Comparison of ENCODE assay signal across 10 cellular contexts in the genomic region with DNA sequence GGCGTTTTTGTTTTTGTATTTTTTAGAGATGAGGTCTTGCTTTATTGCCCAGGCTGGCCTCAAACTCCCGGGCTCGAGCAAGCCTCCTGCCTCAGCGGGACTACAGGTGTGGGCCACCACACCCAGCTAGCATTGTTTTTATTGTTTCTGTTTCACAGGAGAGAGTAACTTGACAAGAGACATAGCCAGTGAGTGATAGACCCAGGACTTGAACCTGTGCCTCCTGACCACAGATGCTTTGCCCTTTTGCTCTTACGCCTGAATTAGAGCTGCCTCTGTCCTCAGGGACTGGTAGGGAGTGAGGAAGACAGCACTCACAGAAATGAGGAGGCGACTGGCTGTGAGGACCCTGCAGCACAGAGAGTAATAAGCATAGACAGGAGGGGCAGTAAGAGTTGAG. TPM values are rescaled to one million over a fixed set of nuclear protein-coding genes. Genes with fewer than 3 reads are reported as not detected.
A peak's percentile ranks its signal among the peaks of the same experiment; 100 is the strongest.
DNase-seq lines count a peak whose midpoint lies in the region; ATAC-seq lines count a peak whose summit lies in the region.
"Had no signal": no experiment of that assay in that cellular context is flagged by ENCODE, and none has a peak within 500 bp of the region (broad histone marks: within the 10 kb centered on the region; RNA-seq: fewer than 3 reads in every experiment).

No MANE protein-coding gene starts in this region.

- H3K4me1 Mint-ChIP-seq in T-helper 2 cell treated with Interferon-gamma antibody and Interleukin-4, amounts not matched to agents 5 μg/mL and 100 μg/mL, for 36 hours (ENCODE audit: low read depth) = peaks cover 58% of the 10 kb centered on the region
- peaks cover 61% of the 10 kb centered on the region for H3K4me1 Mint-ChIP-seq in stimulated activated naive CD8-positive, alpha-beta T cell treated with anti-CD3 and anti-CD28 coated beads, Interleukin-15, amount 100 ng/mL, for 72 hours

- intact Hi-C loops in posterior vena cava (cut with DNase I) = no loop called here

- peaks cover 63% of the 10 kb centered on the region for H3K36me3 Mint-ChIP-seq in T-helper 2 cell treated with Interferon-gamma antibody and Interleukin-4, amounts not matched to agents 5 μg/mL and 100 μg/mL, for 36 hours (ENCODE audit: low read depth)
- H3K36me3 Mint-ChIP-seq: neural progenitor cell had no signal

- DNase-seq in T-helper 2 cell treated with Interferon-gamma antibody and Interleukin-4, amounts not matched to agents 5 μg/mL and 100 μg/mL, for 36 hours (ENCODE audit: low spot score) = no peak
- no peak for DNase-seq in epithelial cell of prostate (ENCODE audit: low read depth, low spot score)
- DNase-seq in stimulated activated naive CD8-positive, alpha-beta T cell treated with anti-CD3 and anti-CD28 coated beads, Interleukin-15, amount 100 ng/mL, for 72 hours = no peak
- DNase-seq in posterior vena cava (ENCODE audit: low spot score) = no peak
- no peak for DNase-seq in foreskin melanocyte
- DNase-seq: effector CD8-positive, alpha-beta T cell; NCI-H1436 had no signal

- H3K9me3 Mint-ChIP-seq in T-helper 2 cell treated with Interferon-gamma antibody and Interleukin-4, amounts not matched to agents 5 μg/mL and 100 μg/mL, for 36 hours = no peaks in the 10 kb centered on the region
- no peaks in the 10 kb centered on the region for H3K9me3 Mint-ChIP-seq in stimulated activated naive CD8-positive, alpha-beta T cell treated with anti-CD3 and anti-CD28 coated beads, Interleukin-15, amount 100 ng/mL, for 72 hours
- H3K9me3 Mint-ChIP-seq: neural progenitor cell had no signal

- peak overlapping the region; percentile 95 for H3K4me3 Mint-ChIP-seq in T-helper 2 cell treated with Interferon-gamma antibody and Interleukin-4, amounts not matched to agents 5 μg/mL and 100 μg/mL, for 36 hours
- peak overlapping the region; percentile 88 to 90 for H3K4me3 Mint-ChIP-seq in stimulated activated naive CD8-positive, alpha-beta T cell treated with anti-CD3 and anti-CD28 coated beads, Interleukin-15, amount 100 ng/mL, for 72 hours
- H3K4me3 Mint-ChIP-seq: neural progenitor cell had no signal

- H3K27ac Mint-ChIP-seq in T-helper 2 cell treated with Interferon-gamma antibody and Interleukin-4, amounts not matched to agents 5 μg/mL and 100 μg/mL, for 36 hours = peak overlapping the region; percentile 99
- H3K27ac Mint-ChIP-seq in stimulated activated naive CD8-positive, alpha-beta T cell treated with anti-CD3 and anti-CD28 coated beads, Interleukin-15, amount 100 ng/mL, for 72 hours = peak overlapping the region; percentile 96 to 97
- H3K27ac Mint-ChIP-seq: neural progenitor cell had no signal

- peak overlapping the region; percentile 54 for H3K27ac ChIP-seq in epithelial cell of prostate
- H3K27ac ChIP-seq: neural progenitor cell had no signal

- ATAC-seq in HG02798 (IDR thresholded peaks at IDR 0.05; ENCODE audit: poor library complexity, unreplicated experiment) = peak; percentile 13
- ATAC-seq in stimulated activated naive CD8-positive, alpha-beta T cell treated with anti-CD3 and anti-CD28 coated beads, Interleukin-15, amount 100 ng/mL, for 72 hours = no peak
- no peak for ATAC-seq in GM18861 (IDR thresholded peaks at IDR 0.05; ENCODE audit: unreplicated experiment)

- no peaks in the 10 kb centered on the region for H3K27me3 Mint-ChIP-seq in T-helper 2 cell treated with Interferon-gamma antibody and Interleukin-4, amounts not matched to agents 5 μg/mL and 100 μg/mL, for 36 hours (ENCODE audit: low read depth)
- no peaks in the 10 kb centered on the region for H3K27me3 Mint-ChIP-seq in stimulated activated naive CD8-positive, alpha-beta T cell treated with anti-CD3 and anti-CD28 coated beads, Interleukin-15, amount 100 ng/mL, for 72 hours

RNA-seq across cellular contexts. Expression of a gene that starts 2.3 kb away (rescaled TPM):
- total RNA-seq in posterior vena cava = 10 to 100 TPM; 47.1 to 68.9 TPM
